Comparison of ENCODE assay signal across 2 cellular contexts in the genomic region with DNA sequence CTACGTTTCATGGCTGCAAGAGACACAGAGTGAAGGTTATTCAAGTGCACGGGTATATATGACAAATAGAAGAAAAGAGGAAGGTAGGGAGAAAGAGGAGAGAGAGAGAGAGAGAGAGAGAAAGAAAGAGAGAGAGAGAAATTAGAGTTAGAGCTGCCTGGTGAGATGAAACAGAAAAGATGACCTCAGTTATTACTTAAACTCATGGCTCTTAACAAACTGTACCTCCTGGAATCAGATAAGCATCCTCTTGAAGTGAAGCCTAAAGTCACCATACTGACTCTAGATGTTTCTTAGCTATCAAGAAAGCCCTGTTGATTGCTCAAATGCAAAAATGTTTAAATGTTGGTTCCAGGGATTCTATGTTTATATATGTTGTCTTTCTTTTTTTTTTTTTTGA.
TF ChIP-seq lines count a peak whose summit lies in the region.

No MANE protein-coding gene starts in this region.

TF ChIP-seq in SK-N-SH, 30 proteins besides CTCF, POLR2A, EP300 and RAD21 (continued from another document):
- TF ChIP-seq, protein P1, sequence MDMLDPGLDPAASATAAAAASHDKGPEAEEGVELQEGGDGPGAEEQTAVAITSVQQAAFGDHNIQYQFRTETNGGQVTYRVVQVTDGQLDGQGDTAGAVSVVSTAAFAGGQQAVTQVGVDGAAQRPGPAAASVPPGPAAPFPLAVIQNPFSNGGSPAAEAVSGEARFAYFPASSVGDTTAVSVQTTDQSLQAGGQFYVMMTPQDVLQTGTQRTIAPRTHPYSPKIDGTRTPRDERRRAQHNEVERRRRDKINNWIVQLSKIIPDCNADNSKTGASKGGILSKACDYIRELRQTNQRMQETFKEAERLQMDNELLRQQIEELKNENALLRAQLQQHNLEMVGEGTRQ (IDR thresholded peaks at IDR 0.05; ENCODE audit: borderline replicate concordance, low read depth, low read length), result no peak
- no peak for TF ChIP-seq SMC3 (IDR thresholded peaks at IDR 0.05; ENCODE audit: low read depth, low read length)
- TF ChIP-seq TEAD4 (IDR thresholded peaks at IDR 0.05; ENCODE audit: borderline replicate concordance, insufficient read depth), result no peak
- no peak for TF ChIP-seq ELF1 (IDR thresholded peaks at IDR 0.05)
- no peak for TF ChIP-seq MEF2A (IDR thresholded peaks at IDR 0.05; ENCODE audit: borderline replicate concordance, low read depth)
- TF ChIP-seq, protein P2, sequence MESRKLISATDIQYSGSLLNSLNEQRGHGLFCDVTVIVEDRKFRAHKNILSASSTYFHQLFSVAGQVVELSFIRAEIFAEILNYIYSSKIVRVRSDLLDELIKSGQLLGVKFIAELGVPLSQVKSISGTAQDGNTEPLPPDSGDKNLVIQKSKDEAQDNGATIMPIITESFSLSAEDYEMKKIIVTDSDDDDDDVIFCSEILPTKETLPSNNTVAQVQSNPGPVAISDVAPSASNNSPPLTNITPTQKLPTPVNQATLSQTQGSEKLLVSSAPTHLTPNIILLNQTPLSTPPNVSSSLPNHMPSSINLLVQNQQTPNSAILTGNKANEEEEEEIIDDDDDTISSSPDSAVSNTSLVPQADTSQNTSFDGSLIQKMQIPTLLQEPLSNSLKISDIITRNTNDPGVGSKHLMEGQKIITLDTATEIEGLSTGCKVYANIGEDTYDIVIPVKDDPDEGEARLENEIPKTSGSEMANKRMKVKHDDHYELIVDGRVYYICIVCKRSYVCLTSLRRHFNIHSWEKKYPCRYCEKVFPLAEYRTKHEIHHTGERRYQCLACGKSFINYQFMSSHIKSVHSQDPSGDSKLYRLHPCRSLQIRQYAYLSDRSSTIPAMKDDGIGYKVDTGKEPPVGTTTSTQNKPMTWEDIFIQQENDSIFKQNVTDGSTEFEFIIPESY (IDR thresholded peaks at IDR 0.05; ENCODE audit: borderline replicate concordance, low read depth), result no peak
- TF ChIP-seq NRF1 (IDR thresholded peaks at IDR 0.05; ENCODE audit: low read depth, low read length), result no peak
- no peak for TF ChIP-seq EZH2phosphoT487 (IDR thresholded peaks at IDR 0.05; ENCODE audit: borderline replicate concordance, low read depth)
- TF ChIP-seq TAF1 (IDR thresholded peaks at IDR 0.05; ENCODE audit: borderline replicate concordance, low read depth, low read length), result no peak
- TF ChIP-seq JUND (IDR thresholded peaks at IDR 0.05), result no peak
- no peak for TF ChIP-seq RFX5 (IDR thresholded peaks at IDR 0.05; ENCODE audit: low read length)
- TF ChIP-seq NFIC (IDR thresholded peaks at IDR 0.05; ENCODE audit: borderline replicate concordance), result no peak
- TF ChIP-seq, protein P3, sequence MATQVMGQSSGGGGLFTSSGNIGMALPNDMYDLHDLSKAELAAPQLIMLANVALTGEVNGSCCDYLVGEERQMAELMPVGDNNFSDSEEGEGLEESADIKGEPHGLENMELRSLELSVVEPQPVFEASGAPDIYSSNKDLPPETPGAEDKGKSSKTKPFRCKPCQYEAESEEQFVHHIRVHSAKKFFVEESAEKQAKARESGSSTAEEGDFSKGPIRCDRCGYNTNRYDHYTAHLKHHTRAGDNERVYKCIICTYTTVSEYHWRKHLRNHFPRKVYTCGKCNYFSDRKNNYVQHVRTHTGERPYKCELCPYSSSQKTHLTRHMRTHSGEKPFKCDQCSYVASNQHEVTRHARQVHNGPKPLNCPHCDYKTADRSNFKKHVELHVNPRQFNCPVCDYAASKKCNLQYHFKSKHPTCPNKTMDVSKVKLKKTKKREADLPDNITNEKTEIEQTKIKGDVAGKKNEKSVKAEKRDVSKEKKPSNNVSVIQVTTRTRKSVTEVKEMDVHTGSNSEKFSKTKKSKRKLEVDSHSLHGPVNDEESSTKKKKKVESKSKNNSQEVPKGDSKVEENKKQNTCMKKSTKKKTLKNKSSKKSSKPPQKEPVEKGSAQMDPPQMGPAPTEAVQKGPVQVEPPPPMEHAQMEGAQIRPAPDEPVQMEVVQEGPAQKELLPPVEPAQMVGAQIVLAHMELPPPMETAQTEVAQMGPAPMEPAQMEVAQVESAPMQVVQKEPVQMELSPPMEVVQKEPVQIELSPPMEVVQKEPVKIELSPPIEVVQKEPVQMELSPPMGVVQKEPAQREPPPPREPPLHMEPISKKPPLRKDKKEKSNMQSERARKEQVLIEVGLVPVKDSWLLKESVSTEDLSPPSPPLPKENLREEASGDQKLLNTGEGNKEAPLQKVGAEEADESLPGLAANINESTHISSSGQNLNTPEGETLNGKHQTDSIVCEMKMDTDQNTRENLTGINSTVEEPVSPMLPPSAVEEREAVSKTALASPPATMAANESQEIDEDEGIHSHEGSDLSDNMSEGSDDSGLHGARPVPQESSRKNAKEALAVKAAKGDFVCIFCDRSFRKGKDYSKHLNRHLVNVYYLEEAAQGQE (IDR thresholded peaks at IDR 0.05; ENCODE audit: low read depth, low read length), result no peak
- TF ChIP-seq, protein P4, sequence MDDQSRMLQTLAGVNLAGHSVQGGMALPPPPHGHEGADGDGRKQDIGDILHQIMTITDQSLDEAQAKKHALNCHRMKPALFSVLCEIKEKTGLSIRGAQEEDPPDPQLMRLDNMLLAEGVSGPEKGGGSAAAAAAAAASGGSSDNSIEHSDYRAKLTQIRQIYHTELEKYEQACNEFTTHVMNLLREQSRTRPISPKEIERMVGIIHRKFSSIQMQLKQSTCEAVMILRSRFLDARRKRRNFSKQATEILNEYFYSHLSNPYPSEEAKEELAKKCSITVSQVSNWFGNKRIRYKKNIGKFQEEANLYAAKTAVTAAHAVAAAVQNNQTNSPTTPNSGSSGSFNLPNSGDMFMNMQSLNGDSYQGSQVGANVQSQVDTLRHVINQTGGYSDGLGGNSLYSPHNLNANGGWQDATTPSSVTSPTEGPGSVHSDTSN (IDR thresholded peaks at IDR 0.05), result no peak
TF ChIP-seq in SK-N-SH: peak in this region for 0.

TF ChIP-seq in SK-N-SH treated with all-trans-retinoic acid at 6 μM for 48 hours, 23 proteins besides CTCF, POLR2A, EP300 and RAD21 (continued from another document):
- TF ChIP-seq, protein P5, sequence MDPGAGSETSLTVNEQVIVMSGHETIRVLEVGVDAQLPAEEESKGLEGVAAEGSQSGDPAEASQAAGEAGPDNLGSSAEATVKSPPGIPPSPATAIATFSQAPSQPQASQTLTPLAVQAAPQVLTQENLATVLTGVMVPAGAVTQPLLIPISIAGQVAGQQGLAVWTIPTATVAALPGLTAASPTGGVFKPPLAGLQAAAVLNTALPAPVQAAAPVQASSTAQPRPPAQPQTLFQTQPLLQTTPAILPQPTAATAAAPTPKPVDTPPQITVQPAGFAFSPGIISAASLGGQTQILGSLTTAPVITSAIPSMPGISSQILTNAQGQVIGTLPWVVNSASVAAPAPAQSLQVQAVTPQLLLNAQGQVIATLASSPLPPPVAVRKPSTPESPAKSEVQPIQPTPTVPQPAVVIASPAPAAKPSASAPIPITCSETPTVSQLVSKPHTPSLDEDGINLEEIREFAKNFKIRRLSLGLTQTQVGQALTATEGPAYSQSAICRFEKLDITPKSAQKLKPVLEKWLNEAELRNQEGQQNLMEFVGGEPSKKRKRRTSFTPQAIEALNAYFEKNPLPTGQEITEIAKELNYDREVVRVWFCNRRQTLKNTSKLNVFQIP (CRISPR knock-in tag; IDR thresholded peaks at IDR 0.05; ENCODE audit: borderline replicate concordance, low read depth), result no peak
- TF ChIP-seq RARB (CRISPR knock-in tag; IDR thresholded peaks at IDR 0.05) (no peak), OSR1 (CRISPR knock-in tag; IDR thresholded peaks at IDR 0.05) (no peak), PPARA (CRISPR knock-in tag; IDR thresholded peaks at IDR 0.05; ENCODE audit: borderline replicate concordance) (no peak), CSDC2 (CRISPR knock-in tag; IDR thresholded peaks at IDR 0.05) (no peak), SNAI2 (CRISPR knock-in tag; IDR thresholded peaks at IDR 0.05) (no peak), ZNF70 (CRISPR knock-in tag; IDR thresholded peaks at IDR 0.05) (no peak)
- TF ChIP-seq, protein P6, sequence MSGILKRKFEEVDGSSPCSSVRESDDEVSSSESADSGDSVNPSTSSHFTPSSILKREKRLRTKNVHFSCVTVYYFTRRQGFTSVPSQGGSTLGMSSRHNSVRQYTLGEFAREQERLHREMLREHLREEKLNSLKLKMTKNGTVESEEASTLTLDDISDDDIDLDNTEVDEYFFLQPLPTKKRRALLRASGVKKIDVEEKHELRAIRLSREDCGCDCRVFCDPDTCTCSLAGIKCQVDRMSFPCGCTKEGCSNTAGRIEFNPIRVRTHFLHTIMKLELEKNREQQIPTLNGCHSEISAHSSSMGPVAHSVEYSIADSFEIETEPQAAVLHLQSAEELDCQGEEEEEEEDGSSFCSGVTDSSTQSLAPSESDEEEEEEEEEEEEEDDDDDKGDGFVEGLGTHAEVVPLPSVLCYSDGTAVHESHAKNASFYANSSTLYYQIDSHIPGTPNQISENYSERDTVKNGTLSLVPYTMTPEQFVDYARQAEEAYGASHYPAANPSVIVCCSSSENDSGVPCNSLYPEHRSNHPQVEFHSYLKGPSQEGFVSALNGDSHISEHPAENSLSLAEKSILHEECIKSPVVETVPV (CRISPR knock-in tag; IDR thresholded peaks at IDR 0.05), result no peak
TF ChIP-seq in SK-N-SH treated with all-trans-retinoic acid at 6 μM for 48 hours: peak in this region for 0.
